Comparison of ENCODE assay signal across 14 cellular contexts in genomic region chr15:75785771-75786563, GRCh38. TPM values are rescaled to one million over a fixed set of nuclear protein-coding genes. Genes with fewer than 3 reads are reported as not detected.
A peak's percentile ranks its signal among the peaks of the same experiment; 100 is the strongest.
DNase-seq lines count a peak whose midpoint lies in the region; TF ChIP-seq lines count a peak whose summit lies in the region.
"Had no signal": no experiment of that assay in that cellular context is flagged by ENCODE, and none has a peak within 500 bp of the region (broad histone marks: within the 10 kb centered on the region; RNA-seq: fewer than 3 reads in every experiment).

No MANE protein-coding gene starts in this region.

- peak; percentile 49 for TF ChIP-seq CTCF in progenitor cell of endocrine pancreas (IDR thresholded peaks at IDR 0.05; ENCODE audit: unreplicated experiment)

- DNase-seq in NCI-H146 (lab: John Stamatoyannopoulos, UW) (peak; percentile 38), NCI-H146 treated with DMSO at 0.1 percent for 48 hours (lab: John Stamatoyannopoulos, UW; ENCODE audit: unreplicated experiment) (no peak), NCI-H345 treated with DMSO at 0.1 percent for 48 hours (lab: John Stamatoyannopoulos, UW; ENCODE audit: unreplicated experiment) (peak; percentile 1), ecto neural progenitor cell (ENCODE audit: low spot score) (peak; percentile 67), progenitor cell of endocrine pancreas (ENCODE audit: low spot score, unreplicated experiment) (no peak), NOMO-1 (lab: John Stamatoyannopoulos, UW; ENCODE audit: unreplicated experiment in 2 of 2) (no peak), GOT3 (lab: John Stamatoyannopoulos, UW) (no peak)
- no peak for DNase-seq in activated CD4-positive, alpha-beta T cell treated with anti-CD3 and anti-CD28 coated beads for 1 hour
- DNase-seq: EL, NCI-H2029 treated with DMSO at 0.1 percent for 48 hours, T-helper 17 cell had no signal

- peaks cover 38% of the 10 kb centered on the region for H3K27me3 Mint-ChIP-seq in progenitor cell of endocrine pancreas

- H3K9me3 Mint-ChIP-seq in progenitor cell of endocrine pancreas (ENCODE audit: low read depth) = no peaks in the 10 kb centered on the region
- H3K9me3 Mint-ChIP-seq: activated T-helper 1 cell treated with anti-CD3 and anti-CD28 coated beads, Interleukin-12 subunit alpha, Interleukin-12 subunit beta, Interleukin-2, Interleukin-4 antibody, amounts not matched to agents 30 ng/mL and 10 ng/mL and 1 ng/mL, durations not matched to agents 14 hours and 24 hours and 36 hours; dendritic cell treated with granulocyte-macrophage colony-stimulating factor and Interleukin-4, amounts not matched to agents 40 ng/mL and 50 ng/mL, for 4 days; naive thymus-derived CD8-positive, alpha-beta T cell had no signal

- H3K4me3 Mint-ChIP-seq in progenitor cell of endocrine pancreas (ENCODE audit: low read depth) = peak overlapping the region; percentile 40
- H3K4me3 Mint-ChIP-seq: activated T-helper 1 cell treated with anti-CD3 and anti-CD28 coated beads, Interleukin-12 subunit alpha, Interleukin-12 subunit beta, Interleukin-2, Interleukin-4 antibody, amounts not matched to agents 30 ng/mL and 10 ng/mL and 1 ng/mL, durations not matched to agents 14 hours and 24 hours and 36 hours; dendritic cell treated with granulocyte-macrophage colony-stimulating factor and Interleukin-4, amounts not matched to agents 40 ng/mL and 50 ng/mL, for 4 days; T-helper 17 cell had no signal

- no peaks in the 10 kb centered on the region for H3K36me3 Mint-ChIP-seq in progenitor cell of endocrine pancreas (ENCODE audit: insufficient read depth)
- H3K36me3 Mint-ChIP-seq: naive thymus-derived CD8-positive, alpha-beta T cell had no signal

- H3K4me1 Mint-ChIP-seq in progenitor cell of endocrine pancreas (ENCODE audit: low read depth) = peaks cover 3% of the 10 kb centered on the region

- no peak overlapping the region for H3K27ac Mint-ChIP-seq in progenitor cell of endocrine pancreas
- H3K27ac Mint-ChIP-seq: activated T-helper 1 cell treated with anti-CD3 and anti-CD28 coated beads, Interleukin-12 subunit alpha, Interleukin-12 subunit beta, Interleukin-2, Interleukin-4 antibody, amounts not matched to agents 30 ng/mL and 10 ng/mL and 1 ng/mL, durations not matched to agents 14 hours and 24 hours and 36 hours; dendritic cell treated with granulocyte-macrophage colony-stimulating factor and Interleukin-4, amounts not matched to agents 40 ng/mL and 50 ng/mL, for 4 days; T-helper 17 cell had no signal

RNA-seq across cellular contexts. Expression of gene UBE2Q2, which starts 57.3 kb away (rescaled TPM):
- total RNA-seq in progenitor cell of endocrine pancreas = 40.9 and 41.2 TPM in 2 replicates

Comparison
In these comparisons a context has a peak if more than half of its experiments do, and no peak if none do; other contexts are left out.
1. DNase-seq: peak in NCI-H146 (single experiment), NCI-H345 treated with DMSO at 0.1 percent for 48 hours (single experiment) and ecto neural progenitor cell (single experiment); none in NCI-H146 treated with DMSO at 0.1 percent for 48 hours (single experiment), progenitor cell of endocrine pancreas (single experiment), activated CD4-positive, alpha-beta T cell treated with anti-CD3 and anti-CD28 coated beads for 1 hour (single experiment), NOMO-1 (0 of 2) and GOT3 (single experiment).